19 cellular contexts compared by ENCODE assay signal in genomic region chr10:93478873-93479272, GRCh38. TPM values are rescaled to one million over a fixed set of nuclear protein-coding genes. Genes with fewer than 3 reads are reported as not detected.
DNase-seq lines count a peak whose midpoint lies in the region; ATAC-seq, FAIRE-seq and TF ChIP-seq lines count a peak whose summit lies in the region.
"Had no signal": no experiment of that assay in that cellular context is flagged by ENCODE, and none has a peak within 500 bp of the region (broad histone marks: within the 10 kb centered on the region; RNA-seq: fewer than 3 reads in every experiment).

No MANE protein-coding gene starts in this region.

- no peaks in the 10 kb centered on the region for H3K9me2 ChIP-seq in HCT116 (ENCODE audit: insufficient read depth)

- RAD21 ChIA-PET in HCT116 (lab: Charles Lee; ENCODE audit: low non-redundant PET in 1 of 2, low total read pairs in 2 of 2, uncharacterized antibody in 2 of 2, unreplicated experiment in 2 of 2), result interaction anchor here (0.7 to 1.5 kb wide), 2 partner anchors 13 to 127 kb away, joined by 3 read pairs; no protein-coding TSS in a partner anchor

- TF ChIP-seq CTCF in HCT116 (IDR thresholded peaks at IDR 0.05 in 2 of 3, conservative IDR thresholded peaks at IDR 0.05 in 1 of 3; ENCODE audit: borderline replicate concordance in 1 of 3, insufficient read depth in 1 of 3, low read depth in 2 of 3, low read length in 2 of 3) (no peak), astrocyte of the spinal cord (IDR thresholded peaks at IDR 0.05; ENCODE audit: low read depth, low read length) (no peak), foreskin fibroblast (IDR thresholded peaks at IDR 0.05; ENCODE audit: low read depth, low read length) (no peak)

- no peaks in the 10 kb centered on the region for H3K27me3 ChIP-seq in HCT116 (ENCODE audit: insufficient read depth, low read length)
- no peaks in the 10 kb centered on the region for H3K27me3 ChIP-seq in small intestine (ENCODE audit: control insufficient read depth in 2 of 2, insufficient read depth in 2 of 2, low read length in 2 of 2)
- H3K27me3 ChIP-seq: adrenal gland had no signal

- no peaks in the 10 kb centered on the region for H4K20me1 ChIP-seq in HCT116 (ENCODE audit: insufficient read depth)

- DNase-seq in HCT116 (ENCODE audit: low read depth, low spot score), result no peak
- DNase-seq in astrocyte of the spinal cord (ENCODE audit: low read depth, low spot score), result no peak
- DNase-seq in foreskin fibroblast, result no peak
- no peak for DNase-seq in stimulated activated effector memory CD8-positive, alpha-beta T cell treated with anti-CD3 and anti-CD28 coated beads, Interleukin-12 subunit alpha, Interleukin-12 subunit beta, amount 100 ng/mL, for 72 hours (ENCODE audit: low spot score in 2 of 2)
- DNase-seq in iPS-NIHi7 (ENCODE audit: extremely low spot score), result no peak
- DNase-seq in small intestine, result no peak
- DNase-seq: activated T-cell treated with anti-CD3 and anti-CD28 coated beads, Interleukin-2, amount 50 U/mL, for 72 hours; cortex of kidney; DMS79; H9; KG1; SIG-M5 had no signal

- peak overlapping the region; percentile 95 for H3K9ac ChIP-seq in HCT116 (ENCODE audit: low read length)

- H3K27ac Mint-ChIP-seq in stimulated activated effector memory CD8-positive, alpha-beta T cell treated with anti-CD3 and anti-CD28 coated beads, Interleukin-12 subunit alpha, Interleukin-12 subunit beta, amount 100 ng/mL, for 72 hours, result peak overlapping the region; percentile 46
- H3K27ac Mint-ChIP-seq: activated T-cell treated with anti-CD3 and anti-CD28 coated beads, Interleukin-2, amount 50 U/mL, for 72 hours had no signal

- no peak for FAIRE-seq in small intestine (lab: Jason Lieb, UNC)
- FAIRE-seq: urothelium cell line had no signal

- no peak for TF ChIP-seq RAD21 in HCT116 (IDR thresholded peaks at IDR 0.05; ENCODE audit: low read depth)

- no peak overlapping the region for H2AFZ ChIP-seq in HCT116 (ENCODE audit: low read depth, low read length, poor library complexity, severe bottlenecking)

- H3K4me1 Mint-ChIP-seq in stimulated activated effector memory CD8-positive, alpha-beta T cell treated with anti-CD3 and anti-CD28 coated beads, Interleukin-12 subunit alpha, Interleukin-12 subunit beta, amount 100 ng/mL, for 72 hours, result peaks cover 7% of the 10 kb centered on the region

- H3K4me3 Mint-ChIP-seq in stimulated activated effector memory CD8-positive, alpha-beta T cell treated with anti-CD3 and anti-CD28 coated beads, Interleukin-12 subunit alpha, Interleukin-12 subunit beta, amount 100 ng/mL, for 72 hours, result no peak overlapping the region
- H3K4me3 Mint-ChIP-seq: CD14-positive monocyte, H9 had no signal

- H3K4me2 ChIP-seq in HCT116 (ENCODE audit: low read length), result peak overlapping the region; percentile 96; the same call in 1 of the 2 replicates

- no peaks in the 10 kb centered on the region for H3K9me3 Mint-ChIP-seq in stimulated activated effector memory CD8-positive, alpha-beta T cell treated with anti-CD3 and anti-CD28 coated beads, Interleukin-12 subunit alpha, Interleukin-12 subunit beta, amount 100 ng/mL, for 72 hours
- H3K9me3 Mint-ChIP-seq: activated T-cell treated with anti-CD3 and anti-CD28 coated beads, Interleukin-2, amount 50 U/mL, for 72 hours; CD14-positive monocyte; H9; nephron had no signal

- H3K9me3 ChIP-seq in HCT116 (ENCODE audit: control insufficient read depth in 1 of 2, insufficient read depth in 1 of 2, low read depth in 1 of 2, low read length in 2 of 2) (no peaks in the 10 kb centered on the region), small intestine (ENCODE audit: control insufficient read depth, low read depth) (no peaks in the 10 kb centered on the region)
- H3K9me3 ChIP-seq: adrenal gland had no signal

- peaks cover 69 to 90% of the 10 kb centered on the region in 2 experiments for H3K4me1 ChIP-seq in HCT116 (ENCODE audit: control insufficient read depth in 1 of 2, insufficient read depth in 2 of 2, low read length in 2 of 2)
- H3K4me1 ChIP-seq in small intestine (ENCODE audit: control insufficient read depth in 2 of 2, insufficient read depth in 1 of 2, low read depth in 1 of 2, low read length in 1 of 2), result peaks cover 0 to 8% of the 10 kb centered on the region in 2 donors

- peak overlapping the region; percentile 98 for H3K27ac ChIP-seq in HCT116 (ENCODE audit: low read depth, low read length)
- H3K27ac ChIP-seq in small intestine (ENCODE audit: low read depth in 1 of 2, low read length in 1 of 2), result no peak overlapping the region
- H3K27ac ChIP-seq: adrenal gland had no signal

- 78 to 84% (median 83%) methylated on average over 6 of the region's 6 CpGs for WGBS in small intestine, 3 donors

- ATAC-seq in HCT116 (no peak), GM21360 (IDR thresholded peaks at IDR 0.05; ENCODE audit: unreplicated experiment) (no peak), HG02973 (IDR thresholded peaks at IDR 0.05; ENCODE audit: unreplicated experiment) (no peak)
- ATAC-seq in stimulated activated effector memory CD8-positive, alpha-beta T cell treated with anti-CD3 and anti-CD28 coated beads, Interleukin-12 subunit alpha, Interleukin-12 subunit beta, amount 100 ng/mL, for 72 hours, result no peak
- ATAC-seq: activated T-cell treated with anti-CD3 and anti-CD28 coated beads, Interleukin-2, amount 50 U/mL, for 72 hours; sciatic nerve had no signal

- POLR2A ChIA-PET in HCT116 (lab: Charles Lee), result interaction anchor here (1.0 to 2.6 kb wide), 8 partner anchors 8 to 100 kb away, joined by 3 to 9 read pairs (median 4); no protein-coding TSS in a partner anchor

- no peak for TF ChIP-seq POLR2A in HCT116 (IDR thresholded peaks at IDR 0.05; ENCODE audit: borderline replicate concordance, extremely low read depth, insufficient read depth, insufficient read length)

- no TSS peak for BruUV-seq in HCT116 (replicated peaks; lab: Mats Ljungman, UMichigan)

- peaks cover 0 to 23% of the 10 kb centered on the region in 2 experiments; a peak in 1 of 4 replicates for H3K36me3 ChIP-seq in HCT116 (ENCODE audit: control insufficient read depth in 1 of 2, insufficient read depth in 2 of 2, low read length in 2 of 2)
- H3K36me3 ChIP-seq in small intestine (ENCODE audit: control insufficient read depth in 2 of 2, insufficient read depth in 2 of 2, low read length in 2 of 2), result no peaks in the 10 kb centered on the region
- H3K36me3 ChIP-seq: adrenal gland had no signal

- H3K36me3 Mint-ChIP-seq in stimulated activated effector memory CD8-positive, alpha-beta T cell treated with anti-CD3 and anti-CD28 coated beads, Interleukin-12 subunit alpha, Interleukin-12 subunit beta, amount 100 ng/mL, for 72 hours, result peaks cover 6% of the 10 kb centered on the region

- intact Hi-C loops in HCT116 (cut with micrococcal nuclease), result no loop called here

- peaks cover 79% of the 10 kb centered on the region for H3K79me2 ChIP-seq in HCT116 (ENCODE audit: insufficient read depth, low read length)

- H3K4me3 ChIP-seq in HCT116 (replicated peaks in 1 of 2; ENCODE audit: low read depth in 1 of 2, low read length in 2 of 2) (no peak overlapping the region), astrocyte of the spinal cord (ENCODE audit: low read depth, low read length) (peak overlapping the region; percentile 19), foreskin fibroblast (ENCODE audit: low read depth in 1 of 2, low read length in 2 of 2) (peak overlapping the region; percentile 90 to 91), small intestine (ENCODE audit: low read depth in 1 of 2, low read length in 2 of 2) (no peak overlapping the region)
- H3K4me3 ChIP-seq: adrenal gland had no signal

- CTCF ChIA-PET in HCT116 (lab: Charles Lee), result interaction anchor here (1.1 kb wide), 1 partner anchor 103 kb away, joined by 3 read pairs; no protein-coding TSS in a partner anchor

- in situ Hi-C loops in astrocyte of the spinal cord (cut with HindIII; ENCODE audit: low sequenced_read_pairs), result no loop called here

TF ChIP-seq in HCT116, 20 proteins besides CTCF, POLR2A, EP300 and RAD21 (continues in another document):
- TF ChIP-seq TCF7L2 (IDR thresholded peaks at IDR 0.05; ENCODE audit: borderline replicate concordance, extremely low read depth, insufficient read depth, insufficient read length) (no peak), CBX3 (IDR thresholded peaks at IDR 0.05; ENCODE audit: low read depth) (no peak), ZNF274 (IDR thresholded peaks at IDR 0.05; ENCODE audit: low read depth, low read length) (no peak), SRF (IDR thresholded peaks at IDR 0.05; ENCODE audit: low read depth) (no peak), YY1 (IDR thresholded peaks at IDR 0.05; ENCODE audit: extremely low read depth, insufficient replicate concordance, low read depth, low read length) (no peak), ATF3 (IDR thresholded peaks at IDR 0.05) (no peak)

RNA-seq across cellular contexts. Expression of gene MYOF, which starts 3.3 kb away (rescaled TPM):
- 250 TPM for total RNA-seq in HCT116 (2021; ENCODE audit: unreplicated experiment)
- 119 and 134 TPM in 2 replicates for polyA plus RNA-seq in HCT116 (2012)
- 10 to 100 TPM in 1 of 3 donors, 1 to 10 TPM in 2; 1.6 to 20.6 (median 2.0) TPM for polyA plus RNA-seq in small intestine

RNA-seq across cellular contexts. Expression of gene CEP55, which starts 17.5 kb away (rescaled TPM):
- total RNA-seq in HCT116 (2021; ENCODE audit: unreplicated experiment), result 63.7 TPM
- 24.8 and 38.0 TPM in 2 replicates for polyA plus RNA-seq in HCT116 (2012)
- polyA plus RNA-seq in small intestine, result 10 to 100 TPM in 1 of 3 donors, 1 to 10 TPM in 1, under 1 TPM in 1; 0.27 to 21.7 (median 1.1) TPM

Comparison
In these comparisons a context has a peak if more than half of its experiments do, and no peak if none do; other contexts are left out.
1. H3K4me3 ChIP-seq: peak in astrocyte of the spinal cord (single experiment) and foreskin fibroblast (2 of 2); none in HCT116 (0 of 2) and small intestine (0 of 2).